23 cellular contexts compared by ENCODE assay signal in the genomic region with DNA sequence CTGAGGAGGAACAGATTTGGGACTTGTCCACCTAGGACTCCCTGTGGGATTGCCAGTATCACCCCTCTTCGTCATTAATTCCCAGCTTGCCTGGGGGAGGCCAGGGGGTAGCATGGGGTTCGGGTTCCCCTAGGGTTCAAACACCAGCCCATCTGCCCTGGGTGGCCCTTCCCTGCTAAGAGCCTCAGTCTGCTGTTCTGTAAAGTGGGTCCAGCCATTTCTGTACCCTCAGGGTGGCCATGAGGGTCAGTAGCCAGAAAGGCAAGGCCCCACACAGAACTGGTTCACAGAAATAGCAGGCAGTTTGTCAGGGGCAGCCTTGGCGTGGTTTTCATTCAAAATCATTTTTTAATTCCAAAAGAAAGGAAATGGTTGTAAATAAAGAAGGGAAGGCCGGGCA.
"Had no signal": no experiment of that assay in that cellular context is flagged by ENCODE, and none has a peak within 500 bp of the region (broad histone marks: within the 10 kb centered on the region; RNA-seq: fewer than 3 reads in every experiment).

No MANE protein-coding gene starts in this region.

- H3K4me3 Mint-ChIP-seq: effector memory CD8-positive, alpha-beta T cell; immature natural killer cell; memory B cell; nephron had no signal

- H3K27ac ChIP-seq: esophagus squamous epithelium, gastroesophageal sphincter, left ventricle myocardium inferior, lower lobe of right lung, pancreas, suprapubic skin, tibial artery, upper lobe of left lung, uterus had no signal

- H3K36me3 ChIP-seq: gastroesophageal sphincter, left ventricle myocardium inferior, lower lobe of right lung, pancreas, suprapubic skin, tibial artery, upper lobe of left lung, uterus had no signal

- DNase-seq: effector memory CD8-positive, alpha-beta T cell; esophagus squamous epithelium; foreskin fibroblast; glutamatergic neuron; immature natural killer cell; left cardiac atrium; left ventricle myocardium inferior; lower lobe of right lung; midbrain; occipital lobe; pancreas; right cardiac atrium; stimulated activated CD4-positive, alpha-beta T cell treated with anti-CD3 and anti-CD28 coated beads, Interleukin-2, amount 100 ng/mL, for 48 hours; stimulated activated naive CD4-positive, alpha-beta T cell treated with Interleukin-2 at 50 U/mL for 16 hours; tibial artery; upper lobe of left lung; uterus had no signal

- H3K27me3 Mint-ChIP-seq: effector memory CD8-positive, alpha-beta T cell; memory B cell; progenitor cell of endocrine pancreas had no signal

- ATAC-seq: effector memory CD8-positive, alpha-beta T cell; gastroesophageal sphincter; left cardiac atrium; lower lobe of right lung; pancreas; right cardiac atrium had no signal

- H3K9me3 Mint-ChIP-seq: effector memory CD8-positive, alpha-beta T cell; immature natural killer cell; memory B cell; nephron had no signal

- H3K36me3 Mint-ChIP-seq: immature natural killer cell, memory B cell had no signal

- H3K27ac Mint-ChIP-seq: effector memory CD8-positive, alpha-beta T cell; memory B cell; progenitor cell of endocrine pancreas had no signal

- H3K9me3 ChIP-seq: esophagus squamous epithelium, gastroesophageal sphincter, left ventricle myocardium inferior, lower lobe of right lung, pancreas, suprapubic skin, tibial artery, upper lobe of left lung, uterus had no signal

- H3K27me3 ChIP-seq: esophagus squamous epithelium, gastroesophageal sphincter, pancreas, suprapubic skin, tibial artery, upper lobe of left lung, uterus had no signal

- H3K4me3 ChIP-seq: esophagus squamous epithelium, gastroesophageal sphincter, left ventricle myocardium inferior, lower lobe of right lung, pancreas, smooth muscle cell, suprapubic skin, tibial artery, upper lobe of left lung, uterus had no signal
